In the genomic region with DNA sequence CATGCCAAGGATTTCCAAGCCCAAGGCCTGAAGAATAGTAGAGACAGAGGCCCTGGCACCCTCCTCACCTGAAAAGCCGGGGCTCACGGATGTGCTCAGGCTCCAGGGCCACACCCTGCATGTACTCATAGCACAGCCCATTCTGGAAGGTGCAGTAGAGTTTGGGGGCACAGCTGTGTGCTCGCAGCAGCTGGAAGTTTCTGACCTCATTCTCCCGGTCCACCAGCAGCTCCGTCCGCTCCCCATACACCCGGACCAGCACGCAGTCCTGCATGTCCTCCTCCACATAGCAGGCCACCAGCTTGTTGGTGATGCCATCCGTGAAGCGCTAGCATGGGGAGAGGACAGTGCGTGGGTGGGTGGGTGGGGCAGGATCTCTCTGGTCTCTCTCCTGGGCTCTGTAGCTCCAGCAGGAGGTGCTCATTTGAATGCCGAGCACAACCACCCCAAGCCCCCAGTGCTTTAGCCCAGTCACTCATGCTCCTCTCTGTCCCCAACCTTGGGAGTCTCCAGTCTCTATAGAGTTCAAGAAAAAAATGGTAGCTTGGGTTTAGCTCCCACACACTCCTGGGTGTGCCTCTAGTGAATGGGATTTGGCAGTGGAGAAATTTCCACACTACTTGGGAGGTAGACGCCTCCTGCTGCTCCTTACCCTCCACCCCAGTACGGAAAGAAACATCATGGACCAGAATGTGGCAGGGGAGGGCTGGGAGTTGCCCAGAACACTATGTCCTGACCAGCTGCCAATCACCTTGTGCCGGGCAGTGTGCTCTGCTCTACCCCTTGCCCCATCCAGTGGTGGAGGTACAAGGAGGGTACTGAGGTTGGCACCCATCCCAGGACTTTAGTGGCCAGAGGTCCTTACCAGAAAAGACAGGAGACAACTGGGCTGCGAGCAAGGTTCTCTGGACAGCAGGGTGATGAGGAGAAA, we compare ENCODE assay signal across 1 cellular context.
TF ChIP-seq lines count a peak whose summit lies in the region.

No MANE protein-coding gene starts in this region.

TF ChIP-seq in GM23338, 12 proteins besides CTCF, POLR2A, EP300 and RAD21 (continued from another document):
- TF ChIP-seq EZH2phosphoT487 (IDR thresholded peaks at IDR 0.05; ENCODE audit: unreplicated experiment) (no peak), CREB1 (CRISPR knock-in tag; IDR thresholded peaks at IDR 0.05; ENCODE audit: low read depth) (no peak), JUNB (IDR thresholded peaks at IDR 0.05; ENCODE audit: unreplicated experiment) (no peak), STAT1 (IDR thresholded peaks at IDR 0.05; ENCODE audit: unreplicated experiment) (no peak), NANOG (IDR thresholded peaks at IDR 0.05; ENCODE audit: borderline replicate concordance) (no peak), ZNF114 (CRISPR knock-in tag; IDR thresholded peaks at IDR 0.05) (no peak)
